26 cellular contexts compared by ENCODE assay signal in the genomic region with DNA sequence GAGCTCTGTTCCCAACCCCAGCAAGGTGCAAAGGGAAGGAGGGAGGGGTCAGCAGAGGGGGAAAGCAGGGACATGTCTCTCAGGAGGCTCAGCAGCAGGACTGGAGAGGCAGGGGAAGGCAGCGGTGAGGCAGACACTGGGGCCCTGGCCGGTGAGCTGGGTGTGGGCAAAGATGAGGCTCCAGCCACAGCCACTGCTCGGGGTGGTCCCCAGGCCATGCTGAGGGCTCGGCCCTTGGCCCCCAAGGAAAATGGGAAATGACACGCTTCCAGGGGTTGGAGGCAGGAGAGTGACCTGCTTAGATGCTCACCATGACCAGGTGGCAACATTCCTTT. TPM values are rescaled to one million over a fixed set of nuclear protein-coding genes. Genes with fewer than 3 reads are reported as not detected.
"Had no signal": no experiment of that assay in that cellular context is flagged by ENCODE, and none has a peak within 500 bp of the region (broad histone marks: within the 10 kb centered on the region; RNA-seq: fewer than 3 reads in every experiment).

No MANE protein-coding gene starts in this region.

- DNase-seq: activated CD4-positive, alpha-beta memory T cell treated with anti-CD3 and anti-CD28 coated beads, Interleukin-2, amount 10 ng/mL, durations not matched to agents 7 days and 5 days; activated CD4-positive, alpha-beta T cell treated with anti-CD3 and anti-CD28 coated beads for 1 hour; activated CD4-positive, alpha-beta T cell treated with anti-CD3 and anti-CD28 coated beads for 4 hours; activated CD4-positive, alpha-beta T cell treated with anti-CD3 and anti-CD28 coated beads, Interleukin-2, amount 10 ng/mL, durations not matched to agents 7 days and 5 days; activated CD4-positive, alpha-beta T cell treated with anti-CD3 and anti-CD28 coated beads, Interleukin-2, amount 50 U/mL, for 4 hours; activated CD8-positive, alpha-beta memory T cell treated with anti-CD3 and anti-CD28 coated beads, Interleukin-2, amount 50 U/mL, for 48 hours; activated effector memory CD4-positive, alpha-beta T cell treated with Interleukin-2 at 50 U/mL for 16 hours; activated gamma-delta T cell treated with Interleukin-2 at 50 U/mL for 16 hours; activated naive CD4-positive, alpha-beta T cell treated with anti-CD3 and anti-CD28 coated beads, Interleukin-2, amount 50 U/mL, for 16 hours; activated naive CD4-positive, alpha-beta T cell treated with Interleukin-2 at 50 U/mL for 16 hours; activated T-cell treated with anti-CD3 and anti-CD28 coated beads for 4 hours; activated T-cell treated with anti-CD3 and anti-CD28 coated beads, Interleukin-2, amount 50 U/mL, for 24 hours; activated T-cell treated with anti-CD3 and anti-CD28 coated beads, Interleukin-2, amount 50 U/mL, for 72 hours; amniotic stem cell; anterior cingulate cortex; brain microvascular endothelial cell; dorsolateral prefrontal cortex; effector memory CD4-positive, alpha-beta T cell; endodermal cell; foreskin fibroblast; T-helper 2 cell had no signal

- H3K27ac Mint-ChIP-seq: activated CD4-positive, alpha-beta memory T cell treated with anti-CD3 and anti-CD28 coated beads, Interleukin-2, amount 10 ng/mL, durations not matched to agents 7 days and 5 days; activated CD4-positive, alpha-beta T cell treated with anti-CD3 and anti-CD28 coated beads, Interleukin-2, amount 10 ng/mL, durations not matched to agents 7 days and 5 days; activated naive CD8-positive, alpha-beta T cell; activated T-cell treated with anti-CD3 and anti-CD28 coated beads, Interleukin-2, amount 50 U/mL, for 24 hours; activated T-cell treated with anti-CD3 and anti-CD28 coated beads, Interleukin-2, amount 50 U/mL, for 72 hours; dendritic cell treated with granulocyte-macrophage colony-stimulating factor and Interleukin-4, amounts not matched to agents 40 ng/mL and 50 ng/mL, for 4 days; endodermal cell; WTC11 had no signal

- H3K4me3 ChIP-seq: coronary artery, dorsolateral prefrontal cortex had no signal

- ATAC-seq: activated T-cell treated with anti-CD3 and anti-CD28 coated beads, Interleukin-2, amount 50 U/mL, for 72 hours; WTC11 had no signal

- H3K27me3 ChIP-seq: brain microvascular endothelial cell, dorsolateral prefrontal cortex had no signal

- H3K4me3 Mint-ChIP-seq: activated CD4-positive, alpha-beta memory T cell treated with anti-CD3 and anti-CD28 coated beads, Interleukin-2, amount 10 ng/mL, durations not matched to agents 7 days and 5 days; activated CD4-positive, alpha-beta T cell treated with anti-CD3 and anti-CD28 coated beads, Interleukin-2, amount 10 ng/mL, durations not matched to agents 7 days and 5 days; activated naive CD8-positive, alpha-beta T cell; activated T-cell treated with anti-CD3 and anti-CD28 coated beads, Interleukin-2, amount 50 U/mL, for 24 hours; activated T-cell treated with anti-CD3 and anti-CD28 coated beads, Interleukin-2, amount 50 U/mL, for 72 hours; central memory CD8-positive, alpha-beta T cell; dendritic cell treated with granulocyte-macrophage colony-stimulating factor and Interleukin-4, amounts not matched to agents 40 ng/mL and 50 ng/mL, for 4 days; endodermal cell; WTC11 had no signal

- H3K4me1 Mint-ChIP-seq: activated CD4-positive, alpha-beta memory T cell treated with anti-CD3 and anti-CD28 coated beads, Interleukin-2, amount 10 ng/mL, durations not matched to agents 7 days and 5 days; activated CD4-positive, alpha-beta T cell treated with anti-CD3 and anti-CD28 coated beads, Interleukin-2, amount 10 ng/mL, durations not matched to agents 7 days and 5 days; central memory CD8-positive, alpha-beta T cell; endodermal cell; WTC11 had no signal

- H3K9me3 Mint-ChIP-seq: activated CD4-positive, alpha-beta memory T cell treated with anti-CD3 and anti-CD28 coated beads, Interleukin-2, amount 10 ng/mL, durations not matched to agents 7 days and 5 days; activated CD4-positive, alpha-beta T cell treated with anti-CD3 and anti-CD28 coated beads, Interleukin-2, amount 10 ng/mL, durations not matched to agents 7 days and 5 days; activated T-cell treated with anti-CD3 and anti-CD28 coated beads, Interleukin-2, amount 50 U/mL, for 24 hours; activated T-cell treated with anti-CD3 and anti-CD28 coated beads, Interleukin-2, amount 50 U/mL, for 72 hours; central memory CD8-positive, alpha-beta T cell; dendritic cell treated with granulocyte-macrophage colony-stimulating factor and Interleukin-4, amounts not matched to agents 40 ng/mL and 50 ng/mL, for 4 days; endodermal cell; WTC11 had no signal

- H3K36me3 Mint-ChIP-seq: activated naive CD8-positive, alpha-beta T cell; WTC11 had no signal

- H3K27ac ChIP-seq: brain microvascular endothelial cell, coronary artery, dorsolateral prefrontal cortex had no signal

- H3K36me3 ChIP-seq: brain microvascular endothelial cell had no signal

- H3K27me3 Mint-ChIP-seq: activated CD4-positive, alpha-beta memory T cell treated with anti-CD3 and anti-CD28 coated beads, Interleukin-2, amount 10 ng/mL, durations not matched to agents 7 days and 5 days; activated CD4-positive, alpha-beta T cell treated with anti-CD3 and anti-CD28 coated beads, Interleukin-2, amount 10 ng/mL, durations not matched to agents 7 days and 5 days; activated naive CD8-positive, alpha-beta T cell had no signal

RNA-seq across cellular contexts. Expression of a gene that starts 35.4 kb away (rescaled TPM):
- total RNA-seq: activated CD4-positive, alpha-beta T cell treated with anti-CD3 and anti-CD28 coated beads, Interleukin-2, amount 10 ng/mL, durations not matched to agents 7 days and 5 days had no signal
